ENCODE assay signal across 25 cellular contexts in the genomic region with DNA sequence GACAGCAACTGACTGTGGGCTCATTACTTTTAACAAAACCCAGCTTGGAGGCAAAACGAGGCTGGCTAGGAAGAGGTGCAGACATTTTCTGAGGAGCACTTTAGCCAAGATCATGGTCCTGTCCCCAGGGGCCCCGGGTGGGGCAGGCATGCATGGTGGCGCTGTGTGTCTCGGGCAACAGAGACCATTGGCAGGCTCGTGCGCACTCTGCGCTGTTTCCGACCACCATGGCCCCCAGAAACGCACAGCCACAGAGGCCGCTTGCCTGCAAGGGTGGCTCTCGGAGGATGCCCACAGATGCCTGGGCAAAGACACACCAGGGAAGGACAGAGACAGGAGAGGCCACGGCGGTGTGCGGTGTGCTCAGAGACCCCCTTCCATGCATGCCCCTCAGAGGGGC. TPM values are rescaled to one million over a fixed set of nuclear protein-coding genes. Genes with fewer than 3 reads are reported as not detected.
DNase-seq lines count a peak whose midpoint lies in the region; ATAC-seq, FAIRE-seq and TF ChIP-seq lines count a peak whose summit lies in the region.
"Had no signal": no experiment of that assay in that cellular context is flagged by ENCODE, and none has a peak within 500 bp of the region (broad histone marks: within the 10 kb centered on the region; RNA-seq: fewer than 3 reads in every experiment).

No MANE protein-coding gene starts in this region.

- peaks cover 10% of the 10 kb centered on the region for H3K36me3 Mint-ChIP-seq in glutamatergic neuron (ENCODE audit: unreplicated experiment)
- H3K36me3 Mint-ChIP-seq: CD4-positive, alpha-beta memory T cell had no signal

- peak overlapping the region; percentile 57 for H3K4me3 Mint-ChIP-seq in glutamatergic neuron (ENCODE audit: unreplicated experiment)
- H3K4me3 Mint-ChIP-seq: B cell; CD4-positive, alpha-beta memory T cell had no signal

- H3K27ac ChIP-seq in WERI-Rb-1 = peak overlapping the region; percentile 76; the same call in 1 of the 2 replicates
- H3K27ac ChIP-seq: 22Rv1 had no signal

- intact Hi-C loops in Right ventricle myocardium inferior (cut with DNase I) (no loop called here), cardiac septum (cut with DNase I) (no loop called here), sciatic nerve (cut with DNase I) (no loop called here)

- no peaks in the 10 kb centered on the region for H3K27me3 ChIP-seq in WERI-Rb-1 (ENCODE audit: insufficient read depth, low read depth, severe bottlenecking)

- H3K9me3 ChIP-seq in WERI-Rb-1 (ENCODE audit: severe bottlenecking) = peaks cover 3% of the 10 kb centered on the region

- peaks cover 17% of the 10 kb centered on the region for H3K27me3 Mint-ChIP-seq in glutamatergic neuron (ENCODE audit: unreplicated experiment)

- no peak overlapping the region for H3K4me3 ChIP-seq in WERI-Rb-1 (ENCODE audit: low read depth, low read length)

- peaks cover 16% of the 10 kb centered on the region for H3K9me3 Mint-ChIP-seq in glutamatergic neuron (ENCODE audit: unreplicated experiment)
- H3K9me3 Mint-ChIP-seq: CD4-positive, alpha-beta memory T cell had no signal

- DNase-seq in Right ventricle myocardium inferior (ENCODE audit: missing footprints) = peak; percentile 54
- no peak for DNase-seq in cardiac septum (ENCODE audit: low spot score)
- no peak for DNase-seq in HTR-8/SVneo (ENCODE audit: insufficient read length, low spot score)
- no peak for DNase-seq in WERI-Rb-1
- no peak for DNase-seq in glutamatergic neuron
- DNase-seq in sciatic nerve (ENCODE audit: low spot score) = no peak
- no peak for DNase-seq in dermis blood vessel endothelial cell
- DNase-seq: C1 segment of cervical spinal cord; Calu3; CD4-positive, alpha-beta memory T cell; COR-L47; DMS53; DMS79 treated with DMSO at 0.1 percent for 48 hours; GF-D8; GOT3; H7; HCEC 1CT had no signal

- ATAC-seq in Right ventricle myocardium inferior (no peak), sciatic nerve (no peak), HG03135 (IDR thresholded peaks at IDR 0.05; ENCODE audit: unreplicated experiment) (no peak)

- FAIRE-seq in HTR-8/SVneo (lab: Jason Lieb, UNC) = peak; percentile 59
- FAIRE-seq: A204.1, GM12891, GM18507 had no signal

- H3K36me3 ChIP-seq in WERI-Rb-1 = peaks cover 23% of the 10 kb centered on the region

- H3K4me1 Mint-ChIP-seq in glutamatergic neuron (ENCODE audit: low read depth, unreplicated experiment) = peaks cover 50% of the 10 kb centered on the region

- TF ChIP-seq CTCF in WERI-Rb-1 (IDR thresholded peaks at IDR 0.05; ENCODE audit: low read depth, low read length) = no peak
- TF ChIP-seq CTCF in glutamatergic neuron (IDR thresholded peaks at IDR 0.05; ENCODE audit: partially characterized antibody, unreplicated experiment) = no peak

- H3K27ac Mint-ChIP-seq in glutamatergic neuron (ENCODE audit: unreplicated experiment) = no peak overlapping the region
- H3K27ac Mint-ChIP-seq: B cell; CD4-positive, alpha-beta memory T cell had no signal

RNA-seq across cellular contexts. Expression of gene BHLHE23, which starts 6.7 kb away (rescaled TPM):
- not detected for total RNA-seq in Right ventricle myocardium inferior
- total RNA-seq in cardiac septum = not detected
- total RNA-seq in glutamatergic neuron (ENCODE audit: unreplicated experiment) = 23.9 TPM
- not detected for total RNA-seq in sciatic nerve
- total RNA-seq in dermis blood vessel endothelial cell = not detected in 2 replicates
- total RNA-seq: B cell; Calu3; CD4-positive, alpha-beta memory T cell; Daoy; G401 had no signal

RNA-seq across cellular contexts. Expression of gene SLC17A9, which starts 47.5 kb away (rescaled TPM):
- total RNA-seq in Right ventricle myocardium inferior = 0.41 TPM
- 1.7 TPM for total RNA-seq in cardiac septum
- total RNA-seq in glutamatergic neuron (ENCODE audit: unreplicated experiment) = 1.8 TPM
- total RNA-seq in sciatic nerve = 3.8 TPM
- 9.0 and 11.8 TPM in 2 replicates for total RNA-seq in dermis blood vessel endothelial cell

Comparison
In these comparisons a context has a peak if more than half of its experiments do, and no peak if none do; other contexts are left out.
1. RNA of gene BHLHE23, which starts 6.7 kb away (total RNA-seq): 23.9 TPM in glutamatergic neuron (single experiment); not detected in Right ventricle myocardium inferior (single experiment), not detected in cardiac septum (single experiment), not detected in sciatic nerve (single experiment) and not detected in dermis blood vessel endothelial cell; every median in the first group is over 10 times any median in the second.